Comparison of ENCODE assay signal across 27 cellular contexts in the genomic region with DNA sequence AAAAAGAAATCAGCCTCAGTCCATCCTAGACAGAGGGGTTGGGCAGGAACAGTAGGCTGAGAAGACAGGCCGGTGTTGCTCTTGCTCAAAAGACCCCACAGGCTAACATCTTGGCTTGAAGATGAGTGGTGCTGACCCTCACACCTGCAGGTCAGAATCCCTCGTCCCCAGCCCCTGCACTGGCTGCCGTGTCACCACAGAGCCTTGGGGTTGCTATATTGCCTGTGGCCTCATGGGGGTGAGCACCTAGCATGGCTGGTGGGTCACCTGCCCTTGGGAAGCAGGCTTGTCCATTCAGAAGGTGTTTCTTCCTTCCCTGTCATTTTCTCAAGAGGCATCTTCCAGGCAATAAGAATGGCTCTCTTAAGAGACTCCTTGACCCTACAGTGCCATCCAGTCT. TPM values are rescaled to one million over a fixed set of nuclear protein-coding genes. Genes with fewer than 3 reads are reported as not detected.
A peak's percentile ranks its signal among the peaks of the same experiment; 100 is the strongest.
DNase-seq lines count a peak whose midpoint lies in the region; ATAC-seq, FAIRE-seq and TF ChIP-seq lines count a peak whose summit lies in the region.
"Had no signal": no experiment of that assay in that cellular context is flagged by ENCODE, and none has a peak within 500 bp of the region (broad histone marks: within the 10 kb centered on the region; RNA-seq: fewer than 3 reads in every experiment).

No MANE protein-coding gene starts in this region.

- in situ Hi-C loops in HepG2 (cut with HindIII; ENCODE audit: extremely low pct_ligation_motif_present, low pct_unique_long_range_greater_than_20kb) = no loop called here

- TF ChIP-seq EP300 in HepG2 (IDR thresholded peaks at IDR 0.05; ENCODE audit: low read depth in 2 of 2, low read length in 2 of 2) (no peak), HepG2 (CRISPR knock-in tag; IDR thresholded peaks at IDR 0.05; ENCODE audit: borderline replicate concordance) (no peak)

- H4K91ac ChIP-seq in neuronal stem cell (ENCODE audit: low read depth, low read length, poor library complexity) = no peak overlapping the region

- H3K79me1 ChIP-seq in neuronal stem cell (ENCODE audit: low read depth, low read length) = no peaks in the 10 kb centered on the region

- H3K27ac ChIP-seq in HepG2 (ENCODE audit: extremely low read length, insufficient read depth, low read length) (no peak overlapping the region), right lobe of liver (no peak overlapping the region), endodermal cell (ENCODE audit: low read depth, low read length) (no peak overlapping the region), neuronal stem cell (replicated peaks; ENCODE audit: low read length) (no peak overlapping the region)
- H3K27ac ChIP-seq: SK-N-MC had no signal

- TF ChIP-seq POLR2A in HepG2 (IDR thresholded peaks at IDR 0.05; ENCODE audit: insufficient read depth in 1 of 2, low read depth in 2 of 2, low read length in 2 of 2) = no peak
- TF ChIP-seq POLR2A in right lobe of liver (IDR thresholded peaks at IDR 0.05) = no peak

- H3K36me3 Mint-ChIP-seq in endodermal cell (ENCODE audit: low read depth) = no peaks in the 10 kb centered on the region
- no peaks in the 10 kb centered on the region for H3K36me3 Mint-ChIP-seq in activated naive CD4-positive, alpha-beta T cell treated with anti-CD3 and anti-CD28 coated beads, Interleukin-2, amount 10 ng/mL, durations not matched to agents 7 days and 5 days
- H3K36me3 Mint-ChIP-seq: CD8-positive, alpha-beta memory T cell had no signal

- no peak overlapping the region for H3K27ac Mint-ChIP-seq in endodermal cell
- no peak overlapping the region for H3K27ac Mint-ChIP-seq in activated naive CD4-positive, alpha-beta T cell treated with anti-CD3 and anti-CD28 coated beads, Interleukin-2, amount 10 ng/mL, durations not matched to agents 7 days and 5 days
- H3K27ac Mint-ChIP-seq: CD8-positive, alpha-beta memory T cell; HFFc6 had no signal

- H4K8ac ChIP-seq in neuronal stem cell (ENCODE audit: low read depth, low read length) = no peak overlapping the region

- H3K9ac ChIP-seq in HepG2 (ENCODE audit: insufficient read depth, low read depth, low read length) (no peak overlapping the region), endodermal cell (ENCODE audit: extremely low read depth, low read length, poor library complexity, severe bottlenecking) (no peak overlapping the region), neuronal stem cell (ENCODE audit: low read depth, low read length, poor library complexity) (no peak overlapping the region)

- no peaks in the 10 kb centered on the region for H3K4me1 Mint-ChIP-seq in endodermal cell
- H3K4me1 Mint-ChIP-seq in activated naive CD4-positive, alpha-beta T cell treated with anti-CD3 and anti-CD28 coated beads, Interleukin-2, amount 10 ng/mL, durations not matched to agents 7 days and 5 days = no peaks in the 10 kb centered on the region
- H3K4me1 Mint-ChIP-seq: CD8-positive, alpha-beta memory T cell had no signal

- no peak overlapping the region for H2AK5ac ChIP-seq in neuronal stem cell (ENCODE audit: low read depth, low read length)

- peaks cover 2% of the 10 kb centered on the region for H3K27me3 Mint-ChIP-seq in endodermal cell (ENCODE audit: insufficient read depth)
- H3K27me3 Mint-ChIP-seq in activated naive CD4-positive, alpha-beta T cell treated with anti-CD3 and anti-CD28 coated beads, Interleukin-2, amount 10 ng/mL, durations not matched to agents 7 days and 5 days = peaks cover 30% of the 10 kb centered on the region

- H3K4me3 Mint-ChIP-seq in endodermal cell = no peak overlapping the region
- no peak overlapping the region for H3K4me3 Mint-ChIP-seq in activated naive CD4-positive, alpha-beta T cell treated with anti-CD3 and anti-CD28 coated beads, Interleukin-2, amount 10 ng/mL, durations not matched to agents 7 days and 5 days
- H3K4me3 Mint-ChIP-seq: CD14-positive monocyte; CD8-positive, alpha-beta memory T cell; HFFc6 had no signal

- H3K4me3 ChIP-seq in HepG2 (replicated peaks in 1 of 3; ENCODE audit: insufficient read depth in 1 of 3, low read depth in 2 of 3, low read length in 3 of 3) (no peak overlapping the region), right lobe of liver (no peak overlapping the region), endodermal cell (ENCODE audit: low read length) (no peak overlapping the region), neuronal stem cell (ENCODE audit: low read length in 2 of 2) (no peak overlapping the region)
- H3K4me3 ChIP-seq: MG63, SK-N-MC had no signal

- H2AFZ ChIP-seq in HepG2 (ENCODE audit: low read length) (no peak overlapping the region), neuronal stem cell (ENCODE audit: low read length) (no peak overlapping the region)

- peaks cover 0 to 1% of the 10 kb centered on the region in 2 experiments; a peak in 3 of 5 replicates for H3K27me3 ChIP-seq in HepG2 (ENCODE audit: control insufficient read depth in 1 of 2, insufficient read depth in 2 of 2, low read length in 2 of 2)
- no peaks in the 10 kb centered on the region for H3K27me3 ChIP-seq in right lobe of liver
- H3K27me3 ChIP-seq in endodermal cell (ENCODE audit: control insufficient read depth, insufficient read depth, low read length, poor library complexity, severe bottlenecking) = no peaks in the 10 kb centered on the region
- no peaks in the 10 kb centered on the region for H3K27me3 ChIP-seq in neuronal stem cell (ENCODE audit: control insufficient read depth in 3 of 3, insufficient read depth in 3 of 3, low read depth in 1 of 3, low read length in 3 of 3)
- H3K27me3 ChIP-seq: BE2C, MG63 had no signal

- no peak overlapping the region for H2BK5ac ChIP-seq in neuronal stem cell (ENCODE audit: low read length)

- H3K4ac ChIP-seq in neuronal stem cell (ENCODE audit: low read length) = no peak overlapping the region

- H3K4me2 ChIP-seq in HepG2 (ENCODE audit: low read depth, low read length) (no peak overlapping the region), neuronal stem cell (ENCODE audit: insufficient read depth, low read length, poor library complexity, severe bottlenecking) (no peak overlapping the region)

- H3K36me3 ChIP-seq in HepG2 (replicated peaks in 1 of 2; ENCODE audit: control insufficient read depth in 1 of 2, insufficient read depth in 2 of 2, low read length in 2 of 2) (no peaks in the 10 kb centered on the region), right lobe of liver (no peaks in the 10 kb centered on the region), endodermal cell (ENCODE audit: control insufficient read depth, insufficient read depth, low read length) (no peaks in the 10 kb centered on the region), neuronal stem cell (replicated peaks in 1 of 2; ENCODE audit: control insufficient read depth in 2 of 2, insufficient read depth in 2 of 2, low read length in 2 of 2) (no peaks in the 10 kb centered on the region)
- H3K36me3 ChIP-seq: BE2C, MG63 had no signal

- H2BK120ac ChIP-seq in neuronal stem cell (ENCODE audit: low read depth, low read length) = no peak overlapping the region

- H4K20me1 ChIP-seq in HepG2 (ENCODE audit: insufficient read depth, low read length) = no peaks in the 10 kb centered on the region

- WGBS in HepG2 (ENCODE audit: low lambda C conversion rate) = 78% methylated on average over 1 of the region's 3 CpGs
- WGBS in right lobe of liver (ENCODE audit: insufficient coverage, low coverage, low lambda C conversion rate, missing lambda C conversion rate) = no CpG with 5 or more reads among the region's 3 CpGs
- 80 to 90% methylated on average over 2 to 3 of the region's 3 CpGs for WGBS in endodermal cell (ENCODE audit: insufficient coverage in 1 of 2, insufficient read length in 1 of 2), 2 experiments
- no CpG with 5 or more reads among the region's 3 CpGs for WGBS in neuronal stem cell (ENCODE audit: extremely low coverage in 2 of 2, insufficient read length in 2 of 2, insufficient replicate concordance in 1 of 2), 2 donors

- H3K14ac ChIP-seq in neuronal stem cell (ENCODE audit: low read length) = no peak overlapping the region

- no peak overlapping the region for H2BK15ac ChIP-seq in neuronal stem cell (ENCODE audit: low read length)

- TF ChIP-seq CTCF in HepG2 (CRISPR knock-in tag; IDR thresholded peaks at IDR 0.05) = no peak
- no peak for TF ChIP-seq CTCF in right lobe of liver (IDR thresholded peaks at IDR 0.05)
- peak; percentile 57 for TF ChIP-seq CTCF in endodermal cell (conservative IDR thresholded peaks at IDR 0.05)

- BruUV-seq in HepG2 (replicated peaks; lab: Mats Ljungman, UMichigan) = no TSS peak

- DNase-seq in HepG2 (ENCODE audit: low spot score) (no peak), right lobe of liver (no peak), endodermal cell (peak; percentile 64), neuronal stem cell (ENCODE audit: low spot score) (no peak), posterior cingulate gyrus (no peak)
- DNase-seq in stimulated activated CD4-positive, alpha-beta T cell treated with anti-CD3 and anti-CD28 coated beads, Interleukin-2, amount 100 ng/mL, for 48 hours = no peak
- no peak for DNase-seq in activated naive CD4-positive, alpha-beta T cell treated with anti-CD3 and anti-CD28 coated beads, Interleukin-2, amount 10 ng/mL, durations not matched to agents 7 days and 5 days
- DNase-seq: 8988T; ACHN; BE2C; CD8-positive, alpha-beta memory T cell; DMS 273 treated with DMSO at 0.1 percent for 48 hours; DMS79 treated with DMSO at 0.1 percent for 48 hours; GF-D8; H7; HFFc6; IMR-90; KG1; MG63; NCI-H2029 treated with DMSO at 0.1 percent for 48 hours; NCI-H446 treated with DMSO at 0.1 percent for 48 hours; NCI-H526 treated with DMSO at 0.1 percent for 48 hours; SIG-M5 had no signal

- intact Hi-C loops in HepG2 (cut with micrococcal nuclease; ENCODE audit: unreplicated experiment) (no loop called here), right lobe of liver (cut with DNase I) (no loop called here), posterior cingulate gyrus (cut with DNase I) (no loop called here)

- H3K79me2 ChIP-seq in HepG2 (ENCODE audit: insufficient read depth, low read length) = no peaks in the 10 kb centered on the region

- FAIRE-seq in HepG2 (lab: Jason Lieb, UNC) = no peak
- FAIRE-seq: GM19239, RCC 7860 had no signal

- ATAC-seq in HepG2 (peak; percentile 86), right lobe of liver (no peak)

- POLR2A ChIA-PET in HepG2 (lab: Yijun Ruan, JAX) = no interaction called here

- peak overlapping the region; percentile 62 for H3K18ac ChIP-seq in neuronal stem cell (ENCODE audit: low read length)

- peaks cover 7% of the 10 kb centered on the region; the same call in 1 of the 2 replicates for H3K9me3 ChIP-seq in HepG2 (ENCODE audit: low read length)
- peaks cover 0 to under 1% (median 0%) of the 10 kb centered on the region in 4 donors for H3K9me3 ChIP-seq in right lobe of liver
- H3K9me3 ChIP-seq in endodermal cell (ENCODE audit: control insufficient read depth, low read length) = peaks cover 18% of the 10 kb centered on the region
- no peaks in the 10 kb centered on the region for H3K9me3 ChIP-seq in neuronal stem cell (replicated peaks in 1 of 2; ENCODE audit: control insufficient read depth in 2 of 2, insufficient read depth in 1 of 2, low read depth in 1 of 2, low read length in 2 of 2)
- H3K9me3 ChIP-seq: BE2C had no signal

- TF ChIP-seq RAD21 in HepG2 (CRISPR knock-in tag; IDR thresholded peaks at IDR 0.05) = no peak

- no peak overlapping the region for H3K23ac ChIP-seq in neuronal stem cell (ENCODE audit: low read depth, low read length, poor library complexity)

- CTCF ChIA-PET in HepG2 (lab: Yijun Ruan, JAX; ENCODE audit: low intra/inter-chr PET ratio, low total read pairs) = no interaction called here
- CTCF ChIA-PET in activated naive CD4-positive, alpha-beta T cell treated with anti-CD3 and anti-CD28 coated beads, Interleukin-2, amount 10 ng/mL, durations not matched to agents 7 days and 5 days (lab: Charles Lee) = interaction anchor here (0.6 kb wide), 1 partner anchor 206 kb away, joined by 3 read pairs; no protein-coding TSS in a partner anchor

- peaks cover 18% of the 10 kb centered on the region for H3K9me3 Mint-ChIP-seq in endodermal cell
- H3K9me3 Mint-ChIP-seq in activated naive CD4-positive, alpha-beta T cell treated with anti-CD3 and anti-CD28 coated beads, Interleukin-2, amount 10 ng/mL, durations not matched to agents 7 days and 5 days = peaks cover 4% of the 10 kb centered on the region

- H2BK12ac ChIP-seq in neuronal stem cell (ENCODE audit: low read length) = peak overlapping the region; percentile 50

- H3K4me1 ChIP-seq in HepG2 (ENCODE audit: insufficient read depth, low read length) = no peaks in the 10 kb centered on the region
- no peaks in the 10 kb centered on the region for H3K4me1 ChIP-seq in right lobe of liver
- H3K4me1 ChIP-seq in endodermal cell (ENCODE audit: control insufficient read depth, insufficient read depth, low read length) = no peaks in the 10 kb centered on the region
- no peaks in the 10 kb centered on the region for H3K4me1 ChIP-seq in neuronal stem cell (ENCODE audit: control insufficient read depth in 2 of 2, insufficient read depth in 1 of 2, low read depth in 1 of 2, low read length in 2 of 2)
- H3K4me1 ChIP-seq: BE2C had no signal

RNA-seq across cellular contexts. Expression of gene SLC22A16, which starts 7.7 kb away (rescaled TPM):
- not detected in 2 replicates for total RNA-seq in HepG2 (2016; rRNA removed; fragmentation: Illumina TruSeq; extraction: Trizol)
- total RNA-seq in HepG2 (2016; cell fraction: cytosol; rRNA removed; fragmentation: Illumina TruSeq; extraction: Trizol; ENCODE audit: low read depth) = not detected in 2 replicates
- not detected in 2 replicates for total RNA-seq in HepG2 (2016; cell fraction: insoluble cytoplasmic fraction; rRNA removed; fragmentation: Illumina TruSeq; extraction: Trizol)
- total RNA-seq in HepG2 (2016; cell fraction: membrane; rRNA removed; fragmentation: Illumina TruSeq; extraction: Trizol) = not detected in 2 replicates
- total RNA-seq in HepG2 (2016; cell fraction: nucleus; rRNA removed; fragmentation: Illumina TruSeq; extraction: Trizol) = not detected in 2 replicates
- 0.04 and 0.16 TPM in 2 replicates for polyA plus RNA-seq in HepG2 (2011; rRNA removed)
- polyA plus RNA-seq in HepG2 (2011; cell fraction: cytosol; rRNA removed) = 0.12 TPM in 2 replicates
- polyA plus RNA-seq in HepG2 (2011; cell fraction: nucleus; rRNA removed) = 0.16 and 0.26 TPM in 2 replicates
- polyA plus RNA-seq in HepG2 (2012) = 0.32 and 0.34 TPM in 2 replicates
- not detected in 2 replicates for polyA plus RNA-seq in HepG2 (2016; cell fraction: cytosol; fragmentation: Illumina TruSeq; extraction: Trizol; ENCODE audit: low read depth)
- not detected in 2 replicates for polyA plus RNA-seq in HepG2 (2016; cell fraction: insoluble cytoplasmic fraction; fragmentation: Illumina TruSeq; extraction: Trizol; ENCODE audit: low read depth)
- polyA plus RNA-seq in HepG2 (2016; cell fraction: membrane; fragmentation: Illumina TruSeq; extraction: Trizol; ENCODE audit: low read depth) = not detected in 2 replicates
- polyA plus RNA-seq in HepG2 (2016; cell fraction: nucleus; fragmentation: Illumina TruSeq; extraction: Trizol; ENCODE audit: insufficient read depth, low read depth) = not detected in 2 replicates
- 0.26 TPM in 1 of 2 replicates, not detected in the other for polyA minus RNA-seq in HepG2 (2011; rRNA and poly(A)+ RNA removed; ENCODE audit: low replicate concordance)
- not detected in 2 replicates for polyA minus RNA-seq in HepG2 (2011; cell fraction: cytosol; rRNA and poly(A)+ RNA removed)
- not detected in 2 replicates for polyA minus RNA-seq in HepG2 (2011; cell fraction: nucleus; rRNA and poly(A)+ RNA removed)
- under 1 TPM in 3 of 6 experiments, not detected in 3; 0.11 to 0.44 (median 0.31) TPM for total RNA-seq in right lobe of liver
- not detected for total RNA-seq in endodermal cell
- polyA plus RNA-seq in endodermal cell (2013, experiment 1 of 2) = not detected
- polyA plus RNA-seq in endodermal cell (2013, experiment 2 of 2) = not detected
- polyA plus RNA-seq in neuronal stem cell (2013, experiment 1 of 2) = not detected
- not detected for polyA plus RNA-seq in neuronal stem cell (2013, experiment 2 of 2)
- total RNA-seq: CD8-positive, alpha-beta memory T cell; H7; HFFc6; IMR-90 had no signal
- polyA plus RNA-seq: CD8-positive, alpha-beta memory T cell; IMR-90 had no signal

RNA-seq across cellular contexts. Expression of gene DDO, which starts 53.3 kb away (rescaled TPM):
- total RNA-seq in HepG2 (2016; rRNA removed; fragmentation: Illumina TruSeq; extraction: Trizol) (10.3 and 14.6 TPM in 2 replicates), right lobe of liver (1 to 10 TPM; 4.6 to 9.4 (median 6.4) TPM), endodermal cell (not detected)
- 1.8 TPM in 2 replicates for total RNA-seq in HepG2 (2016; cell fraction: cytosol; rRNA removed; fragmentation: Illumina TruSeq; extraction: Trizol; ENCODE audit: low read depth)
- 10.6 and 13.4 TPM in 2 replicates for total RNA-seq in HepG2 (2016; cell fraction: insoluble cytoplasmic fraction; rRNA removed; fragmentation: Illumina TruSeq; extraction: Trizol)
- 4.4 and 4.7 TPM in 2 replicates for total RNA-seq in HepG2 (2016; cell fraction: membrane; rRNA removed; fragmentation: Illumina TruSeq; extraction: Trizol)
- 4.3 TPM in 2 replicates for total RNA-seq in HepG2 (2016; cell fraction: nucleus; rRNA removed; fragmentation: Illumina TruSeq; extraction: Trizol)
- polyA plus RNA-seq in HepG2 (2011; rRNA removed) = 6.1 and 6.4 TPM in 2 replicates
- 4.8 and 6.4 TPM in 2 replicates for polyA plus RNA-seq in HepG2 (2011; cell fraction: cytosol; rRNA removed)
- 2.2 and 3.2 TPM in 2 replicates for polyA plus RNA-seq in HepG2 (2011; cell fraction: nucleus; rRNA removed)
- polyA plus RNA-seq in HepG2 (2012) = 8.1 and 8.5 TPM in 2 replicates
- polyA plus RNA-seq in HepG2 (2016; cell fraction: cytosol; fragmentation: Illumina TruSeq; extraction: Trizol; ENCODE audit: low read depth) = 1.2 and 1.4 TPM in 2 replicates
- polyA plus RNA-seq in HepG2 (2016; cell fraction: insoluble cytoplasmic fraction; fragmentation: Illumina TruSeq; extraction: Trizol; ENCODE audit: low read depth) = 10.3 and 10.7 TPM in 2 replicates
- polyA plus RNA-seq in HepG2 (2016; cell fraction: membrane; fragmentation: Illumina TruSeq; extraction: Trizol; ENCODE audit: low read depth) = 2.9 and 3.0 TPM in 2 replicates
- 5.3 and 5.5 TPM in 2 replicates for polyA plus RNA-seq in HepG2 (2016; cell fraction: nucleus; fragmentation: Illumina TruSeq; extraction: Trizol; ENCODE audit: insufficient read depth, low read depth)
- 1.2 and 10.7 TPM in 2 replicates for polyA minus RNA-seq in HepG2 (2011; rRNA and poly(A)+ RNA removed; ENCODE audit: low replicate concordance)
- polyA minus RNA-seq in HepG2 (2011; cell fraction: cytosol; rRNA and poly(A)+ RNA removed) = 3.7 and 5.5 TPM in 2 replicates
- 4.0 and 6.2 TPM in 2 replicates for polyA minus RNA-seq in HepG2 (2011; cell fraction: nucleus; rRNA and poly(A)+ RNA removed)
- polyA plus RNA-seq in endodermal cell (2013, experiment 1 of 2) = not detected
- polyA plus RNA-seq in endodermal cell (2013, experiment 2 of 2) = not detected
- polyA plus RNA-seq in neuronal stem cell (2013, experiment 1 of 2) = not detected
- not detected for polyA plus RNA-seq in neuronal stem cell (2013, experiment 2 of 2)
- total RNA-seq: CD8-positive, alpha-beta memory T cell; H7 had no signal
- polyA plus RNA-seq: CD8-positive, alpha-beta memory T cell had no signal
